Comparison of ENCODE assay signal across 28 cellular contexts in the genomic region with DNA sequence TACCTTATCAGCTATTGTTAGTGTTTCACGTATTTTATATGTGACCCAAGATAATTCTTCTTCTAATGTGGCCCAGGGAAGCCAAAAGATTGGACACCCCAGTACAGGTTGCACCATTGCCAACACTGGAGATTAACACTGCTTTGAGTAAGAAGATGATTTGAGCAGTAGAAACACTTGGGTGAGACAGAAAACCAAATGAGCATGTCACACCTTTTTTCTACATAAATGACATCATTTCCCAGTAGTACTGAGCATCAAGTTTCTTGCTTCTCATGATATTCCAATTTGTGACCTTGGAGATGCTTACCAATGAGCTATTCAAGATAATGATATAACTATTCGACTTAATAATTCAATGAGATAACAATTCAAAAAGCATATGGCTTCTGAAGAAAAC.
"Had no signal": no experiment of that assay in that cellular context is flagged by ENCODE, and none has a peak within 500 bp of the region (broad histone marks: within the 10 kb centered on the region; RNA-seq: fewer than 3 reads in every experiment).

No MANE protein-coding gene starts in this region.

- H3K4me1 Mint-ChIP-seq: stimulated activated effector memory CD8-positive, alpha-beta T cell treated with anti-CD3 and anti-CD28 coated beads, Interleukin-12 subunit alpha, Interleukin-12 subunit beta, amount 100 ng/mL, for 72 hours; stimulated activated memory B cell treated with anti-CD40 and anti-IgM and Interleukin-4, amounts not matched to agents 10 μg/mL and 1 μg/mL and 100 μg/mL, for 72 hours; stimulated activated naive B cell treated with anti-CD40 and anti-IgM and Interleukin-4, amounts not matched to agents 10 μg/mL and 1 μg/mL and 100 μg/mL, for 72 hours; stimulated activated naive CD8-positive, alpha-beta T cell treated with anti-CD3 and anti-CD28 coated beads, Interleukin-15, amount 100 ng/mL, for 72 hours had no signal

- H3K4me3 ChIP-seq: stomach, suprapubic skin, testis, thoracic aorta, thyroid gland, tibial artery, tibial nerve, transverse colon, upper lobe of left lung, upper lobe of right lung, uterus, vagina had no signal

- DNase-seq: stimulated activated CD4-positive, alpha-beta T cell treated with anti-CD3 and anti-CD28 coated beads, Interleukin-2, amount 100 ng/mL, for 48 hours; stimulated activated CD4-positive, alpha-beta T cell treated with anti-CD3 and anti-CD28 coated beads, Interleukin-4, amount 100 ng/mL, for 1 hour; stimulated activated CD4-positive, alpha-beta T cell treated with anti-CD3 and anti-CD28 coated beads, Interleukin-4, amount 100 ng/mL, for 24 hours; stimulated activated CD4-positive, alpha-beta T cell treated with anti-CD3 and anti-CD28 coated beads, Interleukin-4, amount 100 ng/mL, for 4 hours; stimulated activated CD8-positive, alpha-beta memory T cell treated with anti-CD3 and anti-CD28 coated beads, Interleukin-4, amount 100 ng/mL, for 48 hours; stimulated activated naive B cell treated with anti-CD40 and anti-IgM and Interleukin-4, amounts not matched to agents 10 μg/mL and 1 μg/mL and 100 μg/mL, for 72 hours; stimulated activated naive CD4-positive, alpha-beta T cell; stimulated activated naive CD4-positive, alpha-beta T cell treated with Interleukin-2 at 50 U/mL for 16 hours; stimulated activated naive CD8-positive, alpha-beta T cell treated with anti-CD3 and anti-CD28 coated beads, Interleukin-15, amount 100 ng/mL, for 72 hours; stimulated activated naive CD8-positive, alpha-beta T cell treated with anti-CD3 and anti-CD28 coated beads, Interleukin-15, Interleukin-2, amounts not matched to agents 100 U/mL and 50 U/mL, for 24 hours; stomach; substantia nigra; testis; thyroid gland; tibial artery; transverse colon; trophoblast cell; upper lobe of left lung; upper lobe of right lung; uterus had no signal

- H3K4me3 Mint-ChIP-seq: stimulated activated effector memory CD8-positive, alpha-beta T cell treated with anti-CD3 and anti-CD28 coated beads, Interleukin-12 subunit alpha, Interleukin-12 subunit beta, amount 100 ng/mL, for 72 hours; stimulated activated memory B cell treated with anti-CD40 and anti-IgM and Interleukin-4, amounts not matched to agents 10 μg/mL and 1 μg/mL and 100 μg/mL, for 72 hours; stimulated activated naive B cell treated with anti-CD40 and anti-IgM and Interleukin-4, amounts not matched to agents 10 μg/mL and 1 μg/mL and 100 μg/mL, for 72 hours; stimulated activated naive CD8-positive, alpha-beta T cell treated with anti-CD3 and anti-CD28 coated beads, Interleukin-15, amount 100 ng/mL, for 72 hours; stimulated activated naive CD8-positive, alpha-beta T cell treated with anti-CD3 and anti-CD28 coated beads, Interleukin-15, Interleukin-2, amounts not matched to agents 100 ng/mL and 50 ng/mL, for 24 hours; type B pancreatic cell had no signal

- H3K9me3 ChIP-seq: stomach, suprapubic skin, testis, thoracic aorta, thyroid gland, tibial artery, tibial nerve, transverse colon, upper lobe of left lung, upper lobe of right lung, uterus, vagina had no signal

- H3K27me3 ChIP-seq: testis, thyroid gland, tibial nerve, upper lobe of left lung, upper lobe of right lung, vagina had no signal

- H3K27ac ChIP-seq: stomach, suprapubic skin, testis, thoracic aorta, thyroid gland, tibial artery, tibial nerve, transverse colon, upper lobe of left lung, upper lobe of right lung, uterus, vagina had no signal

- H3K36me3 Mint-ChIP-seq: stimulated activated effector memory CD8-positive, alpha-beta T cell treated with anti-CD3 and anti-CD28 coated beads, Interleukin-12 subunit alpha, Interleukin-12 subunit beta, amount 100 ng/mL, for 72 hours; stimulated activated memory B cell treated with anti-CD40 and anti-IgM and Interleukin-4, amounts not matched to agents 10 μg/mL and 1 μg/mL and 100 μg/mL, for 72 hours; stimulated activated naive B cell treated with anti-CD40 and anti-IgM and Interleukin-4, amounts not matched to agents 10 μg/mL and 1 μg/mL and 100 μg/mL, for 72 hours; type B pancreatic cell had no signal

- H3K27ac Mint-ChIP-seq: stimulated activated effector memory CD8-positive, alpha-beta T cell treated with anti-CD3 and anti-CD28 coated beads, Interleukin-12 subunit alpha, Interleukin-12 subunit beta, amount 100 ng/mL, for 72 hours; stimulated activated memory B cell treated with anti-CD40 and anti-IgM and Interleukin-4, amounts not matched to agents 10 μg/mL and 1 μg/mL and 100 μg/mL, for 72 hours; stimulated activated naive B cell treated with anti-CD40 and anti-IgM and Interleukin-4, amounts not matched to agents 10 μg/mL and 1 μg/mL and 100 μg/mL, for 72 hours; stimulated activated naive CD8-positive, alpha-beta T cell treated with anti-CD3 and anti-CD28 coated beads, Interleukin-15, amount 100 ng/mL, for 72 hours; stimulated activated naive CD8-positive, alpha-beta T cell treated with anti-CD3 and anti-CD28 coated beads, Interleukin-15, Interleukin-2, amounts not matched to agents 100 ng/mL and 50 ng/mL, for 24 hours; type B pancreatic cell had no signal

- ATAC-seq: stimulated activated effector memory CD8-positive, alpha-beta T cell treated with anti-CD3 and anti-CD28 coated beads, Interleukin-12 subunit alpha, Interleukin-12 subunit beta, amount 100 ng/mL, for 72 hours; stimulated activated memory B cell treated with anti-CD40 and anti-IgM and Interleukin-4, amounts not matched to agents 10 μg/mL and 1 μg/mL and 100 μg/mL, for 72 hours; stimulated activated naive B cell treated with anti-CD40 and anti-IgM and Interleukin-4, amounts not matched to agents 10 μg/mL and 1 μg/mL and 100 μg/mL, for 72 hours; stimulated activated naive CD8-positive, alpha-beta T cell treated with anti-CD3 and anti-CD28 coated beads, Interleukin-15, amount 100 ng/mL, for 72 hours; stimulated activated naive CD8-positive, alpha-beta T cell treated with anti-CD3 and anti-CD28 coated beads, Interleukin-15, Interleukin-2, amounts not matched to agents 100 U/mL and 50 U/mL, for 24 hours; upper lobe of right lung had no signal

- H3K9me3 Mint-ChIP-seq: stimulated activated effector memory CD8-positive, alpha-beta T cell treated with anti-CD3 and anti-CD28 coated beads, Interleukin-12 subunit alpha, Interleukin-12 subunit beta, amount 100 ng/mL, for 72 hours; stimulated activated memory B cell treated with anti-CD40 and anti-IgM and Interleukin-4, amounts not matched to agents 10 μg/mL and 1 μg/mL and 100 μg/mL, for 72 hours; stimulated activated naive B cell treated with anti-CD40 and anti-IgM and Interleukin-4, amounts not matched to agents 10 μg/mL and 1 μg/mL and 100 μg/mL, for 72 hours; stimulated activated naive CD8-positive, alpha-beta T cell treated with anti-CD3 and anti-CD28 coated beads, Interleukin-15, amount 100 ng/mL, for 72 hours; stimulated activated naive CD8-positive, alpha-beta T cell treated with anti-CD3 and anti-CD28 coated beads, Interleukin-15, Interleukin-2, amounts not matched to agents 100 ng/mL and 50 ng/mL, for 24 hours; type B pancreatic cell had no signal

- H3K27me3 Mint-ChIP-seq: stimulated activated memory B cell treated with anti-CD40 and anti-IgM and Interleukin-4, amounts not matched to agents 10 μg/mL and 1 μg/mL and 100 μg/mL, for 72 hours; type B pancreatic cell had no signal

- H3K36me3 ChIP-seq: stomach, suprapubic skin, thoracic aorta, thyroid gland, tibial artery, tibial nerve, transverse colon, upper lobe of left lung, upper lobe of right lung, uterus, vagina had no signal

- H3K4me1 ChIP-seq: stomach, suprapubic skin, testis, thyroid gland, tibial artery, tibial nerve, transverse colon, upper lobe of left lung, upper lobe of right lung, uterus, vagina had no signal
